ENCODE assay signal across 15 cellular contexts in the genomic region with DNA sequence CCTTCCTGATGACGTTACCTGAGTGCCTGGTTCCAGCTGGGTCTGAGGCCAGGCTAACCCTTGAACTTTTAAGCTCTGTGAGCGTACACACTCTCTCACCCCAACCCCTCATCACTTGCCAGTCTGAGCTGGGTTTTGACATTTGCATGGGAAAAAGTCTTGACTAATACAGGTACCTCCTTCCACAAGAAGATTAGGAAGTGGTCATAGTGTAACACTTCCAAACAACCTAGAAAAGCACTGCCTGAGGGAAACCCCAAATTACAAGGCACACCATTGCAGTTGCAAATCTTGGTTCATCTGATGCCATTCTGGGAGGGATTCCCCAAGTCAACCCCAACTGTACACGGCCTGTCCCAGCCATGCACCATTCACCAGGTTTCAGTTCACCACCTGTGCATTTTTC.
DNase-seq lines count a peak whose midpoint lies in the region; ATAC-seq and TF ChIP-seq lines count a peak whose summit lies in the region.
"Had no signal": no experiment of that assay in that cellular context is flagged by ENCODE, and none has a peak within 500 bp of the region (broad histone marks: within the 10 kb centered on the region; RNA-seq: fewer than 3 reads in every experiment).

No MANE protein-coding gene starts in this region.

- H3K27me3 ChIP-seq in PC-9 (ENCODE audit: insufficient read depth, low read depth), result no peaks in the 10 kb centered on the region
- H3K27me3 ChIP-seq: ascending aorta had no signal

- H3K4me1 ChIP-seq in PC-9 (replicated peaks; ENCODE audit: insufficient read depth), result no peaks in the 10 kb centered on the region

- H3K4me1 Mint-ChIP-seq in activated CD8-positive, alpha-beta memory T cell treated with anti-CD3 and anti-CD28 coated beads, Interleukin-2, amount 10 ng/mL, durations not matched to agents 7 days and 5 days, result peaks cover 70% of the 10 kb centered on the region
- peaks cover 34% of the 10 kb centered on the region for H3K4me1 Mint-ChIP-seq in progenitor cell of endocrine pancreas (ENCODE audit: low read depth)

- H3K9me3 Mint-ChIP-seq in activated CD8-positive, alpha-beta memory T cell treated with anti-CD3 and anti-CD28 coated beads, Interleukin-2, amount 10 ng/mL, durations not matched to agents 7 days and 5 days (ENCODE audit: low read depth), result no peaks in the 10 kb centered on the region
- H3K9me3 Mint-ChIP-seq in progenitor cell of endocrine pancreas (ENCODE audit: low read depth), result no peaks in the 10 kb centered on the region

- H3K9me3 ChIP-seq in PC-9 (ENCODE audit: insufficient read depth, low read depth), result no peaks in the 10 kb centered on the region
- H3K9me3 ChIP-seq: ascending aorta had no signal

- no peak for ATAC-seq in activated CD8-positive, alpha-beta memory T cell treated with anti-CD3 and anti-CD28 coated beads, Interleukin-2, amount 10 ng/mL, durations not matched to agents 7 days and 5 days
- ATAC-seq in GM19351 (IDR thresholded peaks at IDR 0.05; ENCODE audit: unreplicated experiment) (peak; percentile 10), GM19328 (IDR thresholded peaks at IDR 0.05; ENCODE audit: unreplicated experiment) (no peak)
- ATAC-seq: K562 had no signal

- H3K36me3 ChIP-seq in PC-9 (ENCODE audit: low read depth), result no peaks in the 10 kb centered on the region
- H3K36me3 ChIP-seq: ascending aorta had no signal

- H3K4me3 ChIP-seq in PC-9, result no peak overlapping the region
- H3K4me3 ChIP-seq: ascending aorta, K562 had no signal

- H4K20me1 ChIP-seq in PC-9 (ENCODE audit: insufficient read depth), result no peaks in the 10 kb centered on the region

- no TSS peak for BruUV-seq in PC-9 (replicated peaks; lab: Mats Ljungman, UMichigan)

- H3K4me2 ChIP-seq in PC-9, result no peak overlapping the region

- peak; percentile 30 for DNase-seq in activated CD8-positive, alpha-beta memory T cell treated with anti-CD3 and anti-CD28 coated beads, Interleukin-2, amount 50 U/mL, for 4 hours
- DNase-seq in activated CD8-positive, alpha-beta memory T cell treated with anti-CD3 and anti-CD28 coated beads, Interleukin-2, amount 10 ng/mL, durations not matched to agents 7 days and 5 days, result no peak
- DNase-seq in activated naive CD4-positive, alpha-beta T cell treated with anti-CD3 and anti-CD28 coated beads, Interleukin-2, amount 50 U/mL, for 16 hours, result peak; percentile 46
- DNase-seq in progenitor cell of endocrine pancreas (ENCODE audit: low spot score, unreplicated experiment) (no peak), NCI-H446 treated with DMSO at 0.1 percent for 48 hours (lab: John Stamatoyannopoulos, UW) (no peak), PC-9 (no peak)
- DNase-seq: activated CD4-positive, alpha-beta T cell treated with anti-CD3 and anti-CD28 coated beads for 4 hours; DMS53; NCI-H1930; NK-92 treated with Interleukin-12 subunit alpha and Interleukin-12 subunit beta, amount 100 ng/mL, for 24 hours; right cardiac atrium had no signal

- intact Hi-C loops in PC-9 (cut with micrococcal nuclease; ENCODE audit: unreplicated experiment), result no loop called here

- H3K79me2 ChIP-seq in PC-9 (ENCODE audit: low read depth), result no peaks in the 10 kb centered on the region

- peaks cover 24% of the 10 kb centered on the region for H3K36me3 Mint-ChIP-seq in activated CD8-positive, alpha-beta memory T cell treated with anti-CD3 and anti-CD28 coated beads, Interleukin-2, amount 10 ng/mL, durations not matched to agents 7 days and 5 days
- peaks cover 12% of the 10 kb centered on the region for H3K36me3 Mint-ChIP-seq in progenitor cell of endocrine pancreas (ENCODE audit: insufficient read depth)

- TF ChIP-seq CTCF in progenitor cell of endocrine pancreas (IDR thresholded peaks at IDR 0.05; ENCODE audit: unreplicated experiment) (no peak), PC-9 (conservative IDR thresholded peaks at IDR 0.05) (no peak)

- H3K9me2 ChIP-seq in PC-9 (ENCODE audit: insufficient read depth), result no peaks in the 10 kb centered on the region

- H3F3A ChIP-seq in PC-9 (ENCODE audit: insufficient read depth, low read depth), result no peaks in the 10 kb centered on the region

- no peak overlapping the region for H2AFZ ChIP-seq in PC-9

- H3K4me3 Mint-ChIP-seq in activated CD8-positive, alpha-beta memory T cell treated with anti-CD3 and anti-CD28 coated beads, Interleukin-2, amount 10 ng/mL, durations not matched to agents 7 days and 5 days, result no peak overlapping the region
- no peak overlapping the region for H3K4me3 Mint-ChIP-seq in progenitor cell of endocrine pancreas (ENCODE audit: low read depth)

- H3K27ac Mint-ChIP-seq in activated CD8-positive, alpha-beta memory T cell treated with anti-CD3 and anti-CD28 coated beads, Interleukin-2, amount 10 ng/mL, durations not matched to agents 7 days and 5 days, result no peak overlapping the region
- peak overlapping the region; percentile 76 for H3K27ac Mint-ChIP-seq in progenitor cell of endocrine pancreas

- CTCF ChIA-PET in activated CD8-positive, alpha-beta memory T cell treated with anti-CD3 and anti-CD28 coated beads, Interleukin-2, amount 10 ng/mL, durations not matched to agents 7 days and 5 days (lab: Charles Lee), result no interaction called here
- CTCF ChIA-PET in PC-9 (lab: Charles Lee), result no interaction called here

- POLR2A ChIA-PET in PC-9 (lab: Charles Lee; ENCODE audit: unreplicated experiment), result no interaction called here

- H3K27me3 Mint-ChIP-seq in activated CD8-positive, alpha-beta memory T cell treated with anti-CD3 and anti-CD28 coated beads, Interleukin-2, amount 10 ng/mL, durations not matched to agents 7 days and 5 days, result no peaks in the 10 kb centered on the region
- no peaks in the 10 kb centered on the region for H3K27me3 Mint-ChIP-seq in progenitor cell of endocrine pancreas

- no peak overlapping the region for H3K27ac ChIP-seq in PC-9

Comparison
In these comparisons a context has a peak if more than half of its experiments do, and no peak if none do; other contexts are left out.
1. DNase-seq: peak in activated CD8-positive, alpha-beta memory T cell treated with anti-CD3 and anti-CD28 coated beads, Interleukin-2, amount 50 U/mL, for 4 hours (single experiment) and activated naive CD4-positive, alpha-beta T cell treated with anti-CD3 and anti-CD28 coated beads, Interleukin-2, amount 50 U/mL, for 16 hours (single experiment); none in activated CD8-positive, alpha-beta memory T cell treated with anti-CD3 and anti-CD28 coated beads, Interleukin-2, amount 10 ng/mL, durations not matched to agents 7 days and 5 days (single experiment), progenitor cell of endocrine pancreas (single experiment), NCI-H446 treated with DMSO at 0.1 percent for 48 hours (single experiment) and PC-9 (0 of 2).